Comparison of ENCODE assay signal across 9 cellular contexts in the genomic region with DNA sequence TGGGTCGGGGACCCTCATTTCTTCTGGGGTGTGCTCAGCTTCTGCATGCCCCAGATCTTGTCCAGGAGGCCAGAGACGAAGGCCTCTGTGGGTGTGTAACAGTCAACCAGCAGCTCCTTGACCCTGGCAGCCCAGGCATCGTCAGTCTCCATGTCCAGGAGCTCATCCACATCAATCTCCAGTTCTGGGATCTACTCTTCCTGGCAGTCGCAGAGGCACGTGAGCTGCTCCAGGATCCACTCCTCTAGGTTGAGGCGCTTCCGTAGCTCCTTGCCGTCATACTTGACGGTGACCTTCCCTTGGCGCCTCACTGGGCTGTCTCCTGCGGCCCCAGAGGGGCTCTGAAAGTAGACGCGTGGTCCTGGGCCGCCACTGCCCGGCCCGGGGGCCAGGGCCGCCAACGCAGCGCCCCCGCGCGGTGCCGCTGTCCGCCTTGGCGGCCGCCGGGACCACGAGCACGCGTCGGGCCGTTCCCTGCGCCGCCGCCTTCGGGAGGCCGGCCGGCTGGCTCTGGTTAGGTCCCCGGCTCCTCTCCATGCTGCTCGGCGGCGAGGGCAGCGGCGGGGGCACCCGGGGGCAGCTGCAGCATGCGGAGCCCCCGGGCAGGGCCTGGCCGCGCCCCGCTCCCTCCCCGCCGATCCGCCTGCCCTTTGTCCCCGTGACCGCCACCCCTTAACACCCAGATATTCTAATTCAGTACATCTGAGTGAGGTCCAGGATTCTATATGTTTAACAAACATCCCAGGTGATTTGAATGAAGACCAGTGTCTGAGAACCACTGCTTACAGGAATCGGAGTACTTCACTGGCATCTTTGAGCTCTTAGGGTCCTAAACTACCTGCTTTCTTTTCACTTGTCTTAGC.
A peak's percentile ranks its signal among the peaks of the same experiment; 100 is the strongest.
DNase-seq lines count a peak whose midpoint lies in the region; ATAC-seq, FAIRE-seq and TF ChIP-seq lines count a peak whose summit lies in the region.
"Had no signal": no experiment of that assay in that cellular context is flagged by ENCODE, and none has a peak within 500 bp of the region (broad histone marks: within the 10 kb centered on the region; RNA-seq: fewer than 3 reads in every experiment).

No MANE protein-coding gene starts in this region.

- no peak overlapping the region for H3K27ac Mint-ChIP-seq in activated CD4-positive, alpha-beta T cell treated with anti-CD3 and anti-CD28 coated beads for 36 hours
- no peak overlapping the region for H3K27ac Mint-ChIP-seq in activated naive CD8-positive, alpha-beta T cell

- no peaks in the 10 kb centered on the region for H3K9me1 ChIP-seq in keratinocyte (ENCODE audit: control insufficient read depth, extremely low read depth, insufficient read depth, low read length)

- peak; percentile 11 for DNase-seq in activated CD4-positive, alpha-beta T cell treated with anti-CD3 and anti-CD28 coated beads for 36 hours
- no peak for DNase-seq in activated CD4-positive, alpha-beta T cell treated with anti-CD3 and anti-CD28 coated beads, Interleukin-2, amount 50 U/mL, for 4 hours
- DNase-seq in keratinocyte (ENCODE audit: low read depth, low spot score), result no peak
- DNase-seq in testis, result no peak
- no peak for DNase-seq in mesenteric fat pad (ENCODE audit: low spot score)
- DNase-seq in dedifferentiated amniotic fluid mesenchymal stem cell (ENCODE audit: extremely low spot score), result no peak
- DNase-seq: NCI-H446 treated with DMSO at 0.1 percent for 48 hours had no signal

- H3K36me3 Mint-ChIP-seq in activated CD4-positive, alpha-beta T cell treated with anti-CD3 and anti-CD28 coated beads for 36 hours (ENCODE audit: low read depth), result no peaks in the 10 kb centered on the region
- peaks cover 6% of the 10 kb centered on the region for H3K36me3 Mint-ChIP-seq in activated naive CD8-positive, alpha-beta T cell

- peak overlapping the region; percentile 56 for H3K4me2 ChIP-seq in keratinocyte (ENCODE audit: control insufficient read depth, extremely low read depth, insufficient read depth, low read depth, low read length)

- FAIRE-seq in keratinocyte (lab: Jason Lieb, UNC), result no peak

- CTCF ChIA-PET in activated CD4-positive, alpha-beta T cell treated with anti-CD3 and anti-CD28 coated beads for 36 hours (lab: Charles Lee), result interaction anchor here (0.5 to 1.2 kb wide), 6 partner anchors 13 to 545 kb away, joined by 3 to 6 read pairs (median 3); no protein-coding TSS in a partner anchor

- H3K9me3 ChIP-seq in keratinocyte (ENCODE audit: control insufficient read depth, low read depth, low read length) (no peaks in the 10 kb centered on the region), testis (no peaks in the 10 kb centered on the region)

- H3K27me3 Mint-ChIP-seq in activated CD4-positive, alpha-beta T cell treated with anti-CD3 and anti-CD28 coated beads for 36 hours, result peaks cover 18% of the 10 kb centered on the region
- peaks cover 15% of the 10 kb centered on the region for H3K27me3 Mint-ChIP-seq in activated naive CD8-positive, alpha-beta T cell

- H3K4me1 ChIP-seq in keratinocyte (ENCODE audit: control insufficient read depth, extremely low read depth, insufficient read depth, low read length), result no peaks in the 10 kb centered on the region
- H3K4me1 ChIP-seq in testis, result no peaks in the 10 kb centered on the region

- TF ChIP-seq CTCF in keratinocyte (optimal IDR thresholded peaks at IDR 0.05 in 1 of 3, IDR thresholded peaks at IDR 0.05 in 1 of 3, conservative IDR thresholded peaks at IDR 0.05 in 1 of 3; ENCODE audit: extremely low read depth in 1 of 3, insufficient read depth in 2 of 3, low read length in 3 of 3) (peak in 2 of 3 experiments; percentile 9 to 51), testis (IDR thresholded peaks at IDR 0.05) (peak in 1 of 3 experiments; percentile 13)

- H4K20me1 ChIP-seq in keratinocyte (ENCODE audit: control insufficient read depth, extremely low read depth, insufficient read depth, low read length), result no peaks in the 10 kb centered on the region

- WGBS in testis, 2 donors, result 37 to 45% methylated on average over 5 to 54 of the region's 56 CpGs

- no peak for ATAC-seq in activated CD4-positive, alpha-beta T cell treated with anti-CD3 and anti-CD28 coated beads for 36 hours
- no peak for ATAC-seq in GM21423 (IDR thresholded peaks at IDR 0.05; ENCODE audit: unreplicated experiment)

- peak overlapping the region; percentile 54 for H2AFZ ChIP-seq in keratinocyte (ENCODE audit: control insufficient read depth, low read length)

- dilution Hi-C loops in keratinocyte (cut with MboI; ENCODE audit: extremely low pct_ligation_motif_present, low sequenced_read_pairs), result no loop called here

- peak overlapping the region in 1 of 3 experiments; percentile 26 for H3K4me3 ChIP-seq in keratinocyte (ENCODE audit: control insufficient read depth in 2 of 3, extremely low read depth in 1 of 3, insufficient read depth in 2 of 3, low read depth in 1 of 3, low read length in 3 of 3)
- peak overlapping the region; percentile 17 to 36 for H3K4me3 ChIP-seq in testis

- H3K27me3 ChIP-seq in keratinocyte (ENCODE audit: control insufficient read depth, extremely low read depth, insufficient read depth, low read length) (peaks cover 11% of the 10 kb centered on the region), testis (no peaks in the 10 kb centered on the region)

- no peaks in the 10 kb centered on the region for H3K9me3 Mint-ChIP-seq in activated CD4-positive, alpha-beta T cell treated with anti-CD3 and anti-CD28 coated beads for 36 hours (ENCODE audit: low read depth)
- no peaks in the 10 kb centered on the region for H3K9me3 Mint-ChIP-seq in activated naive CD8-positive, alpha-beta T cell (ENCODE audit: low read depth)

- H3K4me1 Mint-ChIP-seq in activated CD4-positive, alpha-beta T cell treated with anti-CD3 and anti-CD28 coated beads for 36 hours, result peaks cover 3% of the 10 kb centered on the region
- peaks cover 6% of the 10 kb centered on the region for H3K4me1 Mint-ChIP-seq in activated naive CD8-positive, alpha-beta T cell (ENCODE audit: low read depth)

- no peaks in the 10 kb centered on the region for H3K36me3 ChIP-seq in keratinocyte (ENCODE audit: control insufficient read depth in 2 of 2, extremely low read depth in 1 of 2, insufficient read depth in 2 of 2, low read length in 2 of 2)
- no peaks in the 10 kb centered on the region for H3K36me3 ChIP-seq in testis (ENCODE audit: low read depth, missing control alignments)

- H3K27ac ChIP-seq in keratinocyte (ENCODE audit: control insufficient read depth, insufficient read depth, low read length) (no peak overlapping the region), testis (no peak overlapping the region)

- POLR2A ChIA-PET in activated CD4-positive, alpha-beta T cell treated with anti-CD3 and anti-CD28 coated beads for 36 hours (lab: Charles Lee), result interaction anchor here (0.5 kb wide), 1 partner anchor 48 kb away, joined by 3 read pairs; no protein-coding TSS in a partner anchor

- H3K4me3 Mint-ChIP-seq in activated CD4-positive, alpha-beta T cell treated with anti-CD3 and anti-CD28 coated beads for 36 hours, result peak overlapping the region; percentile 41
- peak overlapping the region; percentile 79 for H3K4me3 Mint-ChIP-seq in activated naive CD8-positive, alpha-beta T cell

- H3K79me2 ChIP-seq in keratinocyte (ENCODE audit: control insufficient read depth, insufficient read depth, low read length), result no peaks in the 10 kb centered on the region

- TF ChIP-seq POLR2A in testis (IDR thresholded peaks at IDR 0.05), result no peak

- intact Hi-C loops in activated CD4-positive, alpha-beta T cell treated with anti-CD3 and anti-CD28 coated beads for 36 hours (cut with DNase I, micrococcal nuclease), result no loop called here
- intact Hi-C loops in testis (cut with DNase I; ENCODE audit: low total_unique reads), result loop anchor here (10.0 kb wide), 1 partner anchor 57 kb away; no protein-coding TSS in a partner anchor

- no peak overlapping the region for H3K9ac ChIP-seq in keratinocyte (ENCODE audit: control insufficient read depth, extremely low read depth, insufficient read depth, low read length)
